In genomic region chr4:97593248-97593647, GRCh38 we compare ENCODE assay signal across 21 cellular contexts.
A peak's percentile ranks its signal among the peaks of the same experiment; 100 is the strongest.
DNase-seq lines count a peak whose midpoint lies in the region; ATAC-seq and TF ChIP-seq lines count a peak whose summit lies in the region.
"Had no signal": no experiment of that assay in that cellular context is flagged by ENCODE, and none has a peak within 500 bp of the region (broad histone marks: within the 10 kb centered on the region; RNA-seq: fewer than 3 reads in every experiment).

No MANE protein-coding gene starts in this region.

- no peak overlapping the region for H2AK5ac ChIP-seq in mesenchymal stem cell (ENCODE audit: low read length, severe bottlenecking)

- no peaks in the 10 kb centered on the region for H3K4me1 ChIP-seq in mesenchymal stem cell (ENCODE audit: control insufficient read depth, insufficient read depth, low read depth, low read length)

- H3K36me3 Mint-ChIP-seq in stimulated activated memory B cell treated with anti-CD40 and anti-IgM and Interleukin-4, amounts not matched to agents 10 μg/mL and 1 μg/mL and 100 μg/mL, for 72 hours: no peaks in the 10 kb centered on the region
- peaks cover 9% of the 10 kb centered on the region for H3K36me3 Mint-ChIP-seq in natural killer cell

- no peaks in the 10 kb centered on the region for H3K27me3 Mint-ChIP-seq in stimulated activated memory B cell treated with anti-CD40 and anti-IgM and Interleukin-4, amounts not matched to agents 10 μg/mL and 1 μg/mL and 100 μg/mL, for 72 hours
- no peaks in the 10 kb centered on the region for H3K27me3 Mint-ChIP-seq in natural killer cell (ENCODE audit: low read depth in 2 of 2)

- no peaks in the 10 kb centered on the region for H3K36me3 ChIP-seq in mesenchymal stem cell (ENCODE audit: control insufficient read depth in 1 of 2, insufficient read depth in 2 of 2, low read depth in 1 of 2, low read length in 2 of 2)

- no peak overlapping the region for H3K27ac ChIP-seq in mesenchymal stem cell (ENCODE audit: low read length, poor library complexity, severe bottlenecking)
- H3K27ac ChIP-seq: C4-2B, KMS-11, RWPE1 had no signal

- in situ Hi-C loops in ACHN (cut with HindIII; ENCODE audit: low pct_ligation_motif_present, low pct_unique_long_range_greater_than_20kb, low sequenced_read_pairs): no loop called here

- H4K91ac ChIP-seq in mesenchymal stem cell (ENCODE audit: low read length): peak overlapping the region; percentile 35

- no peak overlapping the region for H3K23ac ChIP-seq in mesenchymal stem cell (ENCODE audit: low read length in 2 of 2)

- ATAC-seq in stimulated activated memory B cell treated with anti-CD40 and anti-IgM and Interleukin-4, amounts not matched to agents 10 μg/mL and 1 μg/mL and 100 μg/mL, for 72 hours: peak; percentile 34
- ATAC-seq in natural killer cell: no peak

- no peak overlapping the region for H2BK5ac ChIP-seq in mesenchymal stem cell (ENCODE audit: low read depth, low read length, poor library complexity, severe bottlenecking)

- H3K4me1 Mint-ChIP-seq in stimulated activated memory B cell treated with anti-CD40 and anti-IgM and Interleukin-4, amounts not matched to agents 10 μg/mL and 1 μg/mL and 100 μg/mL, for 72 hours: no peaks in the 10 kb centered on the region
- H3K4me1 Mint-ChIP-seq in natural killer cell: no peaks in the 10 kb centered on the region

- intact Hi-C loops in natural killer cell (cut with micrococcal nuclease): no loop called here

- peaks cover 3% of the 10 kb centered on the region for H3K9me3 Mint-ChIP-seq in stimulated activated memory B cell treated with anti-CD40 and anti-IgM and Interleukin-4, amounts not matched to agents 10 μg/mL and 1 μg/mL and 100 μg/mL, for 72 hours
- H3K9me3 Mint-ChIP-seq in natural killer cell: peaks cover 16% of the 10 kb centered on the region in 2 donors

- no peak overlapping the region for H3K9ac ChIP-seq in mesenchymal stem cell (ENCODE audit: low read length)
- H3K9ac ChIP-seq: KMS-11 had no signal

- no peak overlapping the region for H3K18ac ChIP-seq in mesenchymal stem cell (ENCODE audit: low read depth in 1 of 2, low read length in 2 of 2)

- H3K79me1 ChIP-seq in mesenchymal stem cell (replicated peaks; ENCODE audit: low read length, poor library complexity, severe bottlenecking): no peaks in the 10 kb centered on the region

- H2AFZ ChIP-seq in mesenchymal stem cell (ENCODE audit: low read depth, low read length): no peak overlapping the region

- peaks cover 6% of the 10 kb centered on the region for H3K9me3 ChIP-seq in mesenchymal stem cell (ENCODE audit: control insufficient read depth, low read length)

- H2BK15ac ChIP-seq in mesenchymal stem cell (ENCODE audit: low read depth, poor library complexity, severe bottlenecking): no peak overlapping the region

- H2BK120ac ChIP-seq in mesenchymal stem cell (ENCODE audit: low read depth, low read length): no peak overlapping the region

- DNase-seq in AG08396 (ENCODE audit: low spot score): peak; percentile 0
- DNase-seq in AG20443 (ENCODE audit: low spot score): peak; percentile 4
- DNase-seq in mesenchymal stem cell: no peak
- DNase-seq in natural killer cell: no peak
- DNase-seq in ACHN: no peak
- no peak for DNase-seq in AML-193 (lab: John Stamatoyannopoulos, UW)
- DNase-seq: DMS53; GDM1; GOT3; IMR-90; NCI-H1105; NCI-H146; NCI-H2029; NCI-H2227 treated with DMSO at 0.1 percent for 48 hours; NCI-H524; NCI-H774; NK-92 treated with Interleukin-12 subunit alpha and Interleukin-12 subunit beta, amount 100 ng/mL, for 24 hours had no signal

- no peak overlapping the region for H3K27ac Mint-ChIP-seq in stimulated activated memory B cell treated with anti-CD40 and anti-IgM and Interleukin-4, amounts not matched to agents 10 μg/mL and 1 μg/mL and 100 μg/mL, for 72 hours
- no peak overlapping the region for H3K27ac Mint-ChIP-seq in natural killer cell

- H4K8ac ChIP-seq in mesenchymal stem cell (ENCODE audit: low read length): no peak overlapping the region

- no peak overlapping the region for H2BK12ac ChIP-seq in mesenchymal stem cell (ENCODE audit: low read length in 2 of 2)

- no peak overlapping the region for H3K4me3 Mint-ChIP-seq in stimulated activated memory B cell treated with anti-CD40 and anti-IgM and Interleukin-4, amounts not matched to agents 10 μg/mL and 1 μg/mL and 100 μg/mL, for 72 hours
- H3K4me3 Mint-ChIP-seq in natural killer cell: no peak overlapping the region

- H3K14ac ChIP-seq in mesenchymal stem cell (ENCODE audit: low read length in 2 of 2): no peak overlapping the region

- H3K4ac ChIP-seq in mesenchymal stem cell (ENCODE audit: low read depth in 1 of 2, low read length in 2 of 2): no peak overlapping the region

- no peak overlapping the region for H3K4me3 ChIP-seq in mesenchymal stem cell (ENCODE audit: insufficient read depth in 1 of 2, low read depth in 1 of 2, low read length in 2 of 2)

- no peaks in the 10 kb centered on the region for H3K27me3 ChIP-seq in mesenchymal stem cell (ENCODE audit: control insufficient read depth in 1 of 2, insufficient read depth in 1 of 2, low read length in 2 of 2)

- H3K4me2 ChIP-seq in mesenchymal stem cell (ENCODE audit: low read length, poor library complexity, severe bottlenecking): no peak overlapping the region
- H3K4me2 ChIP-seq: KMS-11 had no signal

- 94% methylated on average over 9 of the region's 9 CpGs for WGBS in mesenchymal stem cell

- no peak for TF ChIP-seq CTCF in natural killer cell (IDR thresholded peaks at IDR 0.05)

Comparison
In these comparisons a context has a peak if more than half of its experiments do, and no peak if none do; other contexts are left out.
1. DNase-seq: peak in AG08396 (single experiment) and AG20443 (single experiment); none in mesenchymal stem cell (single experiment), natural killer cell (single experiment), ACHN (single experiment) and AML-193 (0 of 2).